1 cellular context compared by ENCODE assay signal in the genomic region with DNA sequence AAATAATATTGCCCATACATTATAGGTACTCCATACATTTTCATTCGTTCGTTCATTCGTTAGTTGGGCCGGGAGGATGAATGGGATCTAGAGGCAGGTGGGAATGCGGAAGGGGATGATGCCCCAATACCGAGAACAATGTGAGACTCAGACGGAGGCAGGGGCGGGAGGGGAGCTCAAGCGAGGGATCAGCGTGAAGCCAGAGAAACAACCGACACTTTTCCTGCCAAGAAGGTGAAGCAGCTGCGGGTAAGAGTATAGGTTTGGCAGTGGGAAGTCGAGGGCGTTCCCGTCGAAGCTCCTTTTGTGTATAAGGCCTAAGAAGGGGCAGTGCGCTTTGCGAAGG.
TF ChIP-seq lines count a peak whose summit lies in the region.

No MANE protein-coding gene starts in this region.

TF ChIP-seq in GM23338, 12 proteins besides CTCF, POLR2A, EP300 and RAD21 (continued from another document):
- TF ChIP-seq ZNF462 (CRISPR knock-in tag; IDR thresholded peaks at IDR 0.05) (no peak), JUNB (IDR thresholded peaks at IDR 0.05; ENCODE audit: unreplicated experiment) (no peak), EZH2phosphoT487 (IDR thresholded peaks at IDR 0.05; ENCODE audit: unreplicated experiment) (no peak), EZH2 (IDR thresholded peaks at IDR 0.05; ENCODE audit: low read depth, unreplicated experiment) (no peak), NANOG (IDR thresholded peaks at IDR 0.05; ENCODE audit: borderline replicate concordance) (no peak)
- TF ChIP-seq, protein P1, sequence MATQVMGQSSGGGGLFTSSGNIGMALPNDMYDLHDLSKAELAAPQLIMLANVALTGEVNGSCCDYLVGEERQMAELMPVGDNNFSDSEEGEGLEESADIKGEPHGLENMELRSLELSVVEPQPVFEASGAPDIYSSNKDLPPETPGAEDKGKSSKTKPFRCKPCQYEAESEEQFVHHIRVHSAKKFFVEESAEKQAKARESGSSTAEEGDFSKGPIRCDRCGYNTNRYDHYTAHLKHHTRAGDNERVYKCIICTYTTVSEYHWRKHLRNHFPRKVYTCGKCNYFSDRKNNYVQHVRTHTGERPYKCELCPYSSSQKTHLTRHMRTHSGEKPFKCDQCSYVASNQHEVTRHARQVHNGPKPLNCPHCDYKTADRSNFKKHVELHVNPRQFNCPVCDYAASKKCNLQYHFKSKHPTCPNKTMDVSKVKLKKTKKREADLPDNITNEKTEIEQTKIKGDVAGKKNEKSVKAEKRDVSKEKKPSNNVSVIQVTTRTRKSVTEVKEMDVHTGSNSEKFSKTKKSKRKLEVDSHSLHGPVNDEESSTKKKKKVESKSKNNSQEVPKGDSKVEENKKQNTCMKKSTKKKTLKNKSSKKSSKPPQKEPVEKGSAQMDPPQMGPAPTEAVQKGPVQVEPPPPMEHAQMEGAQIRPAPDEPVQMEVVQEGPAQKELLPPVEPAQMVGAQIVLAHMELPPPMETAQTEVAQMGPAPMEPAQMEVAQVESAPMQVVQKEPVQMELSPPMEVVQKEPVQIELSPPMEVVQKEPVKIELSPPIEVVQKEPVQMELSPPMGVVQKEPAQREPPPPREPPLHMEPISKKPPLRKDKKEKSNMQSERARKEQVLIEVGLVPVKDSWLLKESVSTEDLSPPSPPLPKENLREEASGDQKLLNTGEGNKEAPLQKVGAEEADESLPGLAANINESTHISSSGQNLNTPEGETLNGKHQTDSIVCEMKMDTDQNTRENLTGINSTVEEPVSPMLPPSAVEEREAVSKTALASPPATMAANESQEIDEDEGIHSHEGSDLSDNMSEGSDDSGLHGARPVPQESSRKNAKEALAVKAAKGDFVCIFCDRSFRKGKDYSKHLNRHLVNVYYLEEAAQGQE (IDR thresholded peaks at IDR 0.05; ENCODE audit: unreplicated experiment), result no peak
- TF ChIP-seq, protein P2, sequence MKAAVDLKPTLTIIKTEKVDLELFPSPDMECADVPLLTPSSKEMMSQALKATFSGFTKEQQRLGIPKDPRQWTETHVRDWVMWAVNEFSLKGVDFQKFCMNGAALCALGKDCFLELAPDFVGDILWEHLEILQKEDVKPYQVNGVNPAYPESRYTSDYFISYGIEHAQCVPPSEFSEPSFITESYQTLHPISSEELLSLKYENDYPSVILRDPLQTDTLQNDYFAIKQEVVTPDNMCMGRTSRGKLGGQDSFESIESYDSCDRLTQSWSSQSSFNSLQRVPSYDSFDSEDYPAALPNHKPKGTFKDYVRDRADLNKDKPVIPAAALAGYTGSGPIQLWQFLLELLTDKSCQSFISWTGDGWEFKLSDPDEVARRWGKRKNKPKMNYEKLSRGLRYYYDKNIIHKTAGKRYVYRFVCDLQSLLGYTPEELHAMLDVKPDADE (IDR thresholded peaks at IDR 0.05), result no peak
TF ChIP-seq in GM23338: peak in this region for 0.
